Comparison of ENCODE assay signal across 1 cellular context in genomic region chr12:89476232-89476631, GRCh38.
TF ChIP-seq lines count a peak whose summit lies in the region.

No MANE protein-coding gene starts in this region.

TF ChIP-seq in IMR-90, 13 proteins besides CTCF, POLR2A, EP300 and RAD21:
- TF ChIP-seq FOS (IDR thresholded peaks at IDR 0.05; ENCODE audit: low read depth, low read length) (no peak), RCOR1 (IDR thresholded peaks at IDR 0.05; ENCODE audit: insufficient replicate concordance, low read length) (no peak), MAZ (IDR thresholded peaks at IDR 0.05; ENCODE audit: borderline replicate concordance, low read depth, low read length) (no peak), BHLHE40 (IDR thresholded peaks at IDR 0.05; ENCODE audit: low read depth, low read length) (no peak), NFE2L2 (IDR thresholded peaks at IDR 0.05; ENCODE audit: low read depth, low read length) (no peak), RFX5 (IDR thresholded peaks at IDR 0.05; ENCODE audit: low read depth, low read length) (no peak), SMC3 (IDR thresholded peaks at IDR 0.05; ENCODE audit: low read depth, low read length) (no peak), MAFK (IDR thresholded peaks at IDR 0.05; ENCODE audit: low read depth, low read length) (no peak), CHD1 (IDR thresholded peaks at IDR 0.05; ENCODE audit: low read depth, low read length) (no peak), CEBPB (IDR thresholded peaks at IDR 0.05; ENCODE audit: low read depth, low read length) (no peak), ELK1 (IDR thresholded peaks at IDR 0.05; ENCODE audit: borderline replicate concordance, low read depth, low read length) (no peak), MXI1 (IDR thresholded peaks at IDR 0.05; ENCODE audit: borderline replicate concordance, low read depth, low read length) (no peak)
- TF ChIP-seq, protein P1, sequence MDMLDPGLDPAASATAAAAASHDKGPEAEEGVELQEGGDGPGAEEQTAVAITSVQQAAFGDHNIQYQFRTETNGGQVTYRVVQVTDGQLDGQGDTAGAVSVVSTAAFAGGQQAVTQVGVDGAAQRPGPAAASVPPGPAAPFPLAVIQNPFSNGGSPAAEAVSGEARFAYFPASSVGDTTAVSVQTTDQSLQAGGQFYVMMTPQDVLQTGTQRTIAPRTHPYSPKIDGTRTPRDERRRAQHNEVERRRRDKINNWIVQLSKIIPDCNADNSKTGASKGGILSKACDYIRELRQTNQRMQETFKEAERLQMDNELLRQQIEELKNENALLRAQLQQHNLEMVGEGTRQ (IDR thresholded peaks at IDR 0.05; ENCODE audit: low read depth, low read length): no peak
